ENCODE assay signal across 14 cellular contexts in the genomic region with DNA sequence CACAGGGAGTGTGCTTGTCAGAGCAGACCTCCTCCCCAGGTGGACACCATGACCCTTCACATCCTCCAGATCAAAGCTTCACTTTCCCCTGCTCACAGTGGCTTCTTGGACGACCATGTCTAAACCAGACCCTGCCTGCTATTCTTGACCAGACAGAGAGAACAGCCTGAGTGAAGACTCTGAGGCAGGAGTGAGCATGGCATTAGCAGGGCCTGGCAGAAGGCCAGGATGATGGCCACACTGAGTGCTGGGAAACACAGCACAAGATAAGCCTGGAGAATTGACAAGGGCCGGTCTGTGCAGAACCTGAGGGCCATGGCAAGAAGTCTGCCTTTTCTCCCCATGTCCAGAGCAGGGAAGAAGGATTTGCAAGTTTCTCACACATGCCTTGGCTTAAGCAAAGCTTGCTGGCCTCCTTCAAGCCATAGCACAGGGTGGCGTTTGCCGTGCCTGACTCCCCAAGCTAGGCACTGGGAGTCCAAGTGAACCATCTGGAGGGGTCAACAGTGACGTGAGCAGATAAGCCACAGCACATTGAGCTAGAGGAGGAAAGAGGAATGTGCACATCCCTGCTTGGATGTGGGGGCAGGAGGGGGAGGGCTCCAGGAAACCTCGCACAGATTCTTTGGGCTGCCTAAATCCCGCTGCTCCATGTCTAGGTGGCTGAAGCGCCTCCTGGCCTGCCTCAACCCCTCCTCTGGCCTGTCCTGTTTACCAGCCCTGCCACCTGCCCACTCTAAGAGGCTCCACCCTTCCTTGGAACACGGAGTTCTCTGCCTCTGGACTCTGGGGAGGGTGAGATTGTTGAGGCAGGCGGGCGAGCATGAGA.
DNase-seq lines count a peak whose midpoint lies in the region; ATAC-seq lines count a peak whose summit lies in the region.
"Had no signal": no experiment of that assay in that cellular context is flagged by ENCODE, and none has a peak within 500 bp of the region (broad histone marks: within the 10 kb centered on the region; RNA-seq: fewer than 3 reads in every experiment).

No MANE protein-coding gene starts in this region.

- H3K36me3 ChIP-seq in Karpas-422 (ENCODE audit: insufficient read depth, low read length), result no peaks in the 10 kb centered on the region
- H3K36me3 ChIP-seq: neutrophil had no signal

- H4K20me1 ChIP-seq in Karpas-422 (ENCODE audit: insufficient read depth, low read depth, low read length), result no peaks in the 10 kb centered on the region

- H3K27ac Mint-ChIP-seq in activated T-cell treated with anti-CD3 and anti-CD28 coated beads, Interleukin-2, amount 50 U/mL, for 72 hours, result no peak overlapping the region
- H3K27ac Mint-ChIP-seq: stimulated activated memory B cell treated with anti-CD40 and anti-IgM and Interleukin-4, amounts not matched to agents 10 μg/mL and 1 μg/mL and 100 μg/mL, for 72 hours; WTC11 had no signal

- H2AFZ ChIP-seq in Karpas-422 (ENCODE audit: low read length), result no peak overlapping the region

- ATAC-seq in left colon, result peak; percentile 61
- no peak for ATAC-seq in activated T-cell treated with anti-CD3 and anti-CD28 coated beads, Interleukin-2, amount 50 U/mL, for 72 hours (replicated peaks in 1 of 2)
- ATAC-seq: stimulated activated memory B cell treated with anti-CD40 and anti-IgM and Interleukin-4, amounts not matched to agents 10 μg/mL and 1 μg/mL and 100 μg/mL, for 72 hours; WTC11 had no signal

- no peak overlapping the region for H3K4me2 ChIP-seq in Karpas-422 (ENCODE audit: low read depth, low read length, poor library complexity, severe bottlenecking)

- no peak overlapping the region for H3K4me3 ChIP-seq in Karpas-422 (ENCODE audit: low read length)

- peak overlapping the region; percentile 19; the same call in 1 of the 2 replicates for H3K9ac ChIP-seq in Karpas-422 (ENCODE audit: low read length)

- no peaks in the 10 kb centered on the region for H3K9me3 ChIP-seq in Karpas-422 (ENCODE audit: low read length)
- H3K9me3 ChIP-seq: neutrophil had no signal

- H3K79me2 ChIP-seq in Karpas-422 (ENCODE audit: low read length), result no peaks in the 10 kb centered on the region

- no peaks in the 10 kb centered on the region for H3K27me3 Mint-ChIP-seq in activated T-cell treated with anti-CD3 and anti-CD28 coated beads, Interleukin-2, amount 50 U/mL, for 72 hours (ENCODE audit: low read depth)
- H3K27me3 Mint-ChIP-seq: stimulated activated memory B cell treated with anti-CD40 and anti-IgM and Interleukin-4, amounts not matched to agents 10 μg/mL and 1 μg/mL and 100 μg/mL, for 72 hours had no signal

- intact Hi-C loops in left colon (cut with DNase I, micrococcal nuclease), result loop anchor here (5.0 kb wide), 2 partner anchors 121 to 341 kb away; no protein-coding TSS in a partner anchor

- no peak for DNase-seq in Karpas-422
- peak; percentile 68 for DNase-seq in cerebellar cortex (ENCODE audit: low spot score)
- DNase-seq in left colon, result peak; percentile 52 to 89
- DNase-seq in renal cortical epithelial cell (ENCODE audit: low read depth), result peak; percentile 30
- DNase-seq in germinal center (ENCODE audit: low spot score), result no peak
- no peak for DNase-seq in COR-L47 (lab: John Stamatoyannopoulos, UW)
- no peak for DNase-seq in activated T-cell treated with anti-CD3 and anti-CD28 coated beads, Interleukin-2, amount 50 U/mL, for 72 hours
- DNase-seq in NCI-H1092 (lab: John Stamatoyannopoulos, UW), result no peak
- DNase-seq: activated effector memory CD4-positive, alpha-beta T cell treated with anti-CD3 and anti-CD28 coated beads, Interleukin-2, amount 50 U/mL, for 16 hours; AML-193; NCI-H2171 treated with DMSO at 0.1 percent for 48 hours had no signal

- H3K36me3 Mint-ChIP-seq in activated T-cell treated with anti-CD3 and anti-CD28 coated beads, Interleukin-2, amount 50 U/mL, for 72 hours (ENCODE audit: insufficient read depth in 2 of 2), result no peaks in the 10 kb centered on the region
- H3K36me3 Mint-ChIP-seq: stimulated activated memory B cell treated with anti-CD40 and anti-IgM and Interleukin-4, amounts not matched to agents 10 μg/mL and 1 μg/mL and 100 μg/mL, for 72 hours; WTC11 had no signal

- H3K27ac ChIP-seq in Karpas-422 (ENCODE audit: low read length), result no peak overlapping the region
- H3K27ac ChIP-seq: neutrophil had no signal

- H3K9me2 ChIP-seq in Karpas-422 (replicated peaks; ENCODE audit: insufficient read depth, low read length), result no peaks in the 10 kb centered on the region

- H3K4me1 Mint-ChIP-seq in activated T-cell treated with anti-CD3 and anti-CD28 coated beads, Interleukin-2, amount 50 U/mL, for 72 hours (ENCODE audit: low read depth), result peaks cover 4% of the 10 kb centered on the region

- no peaks in the 10 kb centered on the region for H3K9me3 Mint-ChIP-seq in activated T-cell treated with anti-CD3 and anti-CD28 coated beads, Interleukin-2, amount 50 U/mL, for 72 hours
- H3K9me3 Mint-ChIP-seq: stimulated activated memory B cell treated with anti-CD40 and anti-IgM and Interleukin-4, amounts not matched to agents 10 μg/mL and 1 μg/mL and 100 μg/mL, for 72 hours; WTC11 had no signal

- H3K27me3 ChIP-seq in Karpas-422 (ENCODE audit: low read length), result no peaks in the 10 kb centered on the region
- H3K27me3 ChIP-seq: neutrophil had no signal

- H3K4me3 Mint-ChIP-seq in activated T-cell treated with anti-CD3 and anti-CD28 coated beads, Interleukin-2, amount 50 U/mL, for 72 hours, result no peak overlapping the region
- H3K4me3 Mint-ChIP-seq: stimulated activated memory B cell treated with anti-CD40 and anti-IgM and Interleukin-4, amounts not matched to agents 10 μg/mL and 1 μg/mL and 100 μg/mL, for 72 hours; WTC11 had no signal

- H3K4me1 ChIP-seq in Karpas-422 (ENCODE audit: low read length), result peaks cover 66% of the 10 kb centered on the region

Comparison
In these comparisons a context has a peak if more than half of its experiments do, and no peak if none do; other contexts are left out.
1. DNase-seq: peak in cerebellar cortex (single experiment), left colon (2 of 2) and renal cortical epithelial cell (single experiment); none in Karpas-422 (single experiment), germinal center (single experiment), COR-L47 (single experiment), activated T-cell treated with anti-CD3 and anti-CD28 coated beads, Interleukin-2, amount 50 U/mL, for 72 hours (0 of 2) and NCI-H1092 (single experiment).